ENCODE assay signal across 1 cellular context in the genomic region with DNA sequence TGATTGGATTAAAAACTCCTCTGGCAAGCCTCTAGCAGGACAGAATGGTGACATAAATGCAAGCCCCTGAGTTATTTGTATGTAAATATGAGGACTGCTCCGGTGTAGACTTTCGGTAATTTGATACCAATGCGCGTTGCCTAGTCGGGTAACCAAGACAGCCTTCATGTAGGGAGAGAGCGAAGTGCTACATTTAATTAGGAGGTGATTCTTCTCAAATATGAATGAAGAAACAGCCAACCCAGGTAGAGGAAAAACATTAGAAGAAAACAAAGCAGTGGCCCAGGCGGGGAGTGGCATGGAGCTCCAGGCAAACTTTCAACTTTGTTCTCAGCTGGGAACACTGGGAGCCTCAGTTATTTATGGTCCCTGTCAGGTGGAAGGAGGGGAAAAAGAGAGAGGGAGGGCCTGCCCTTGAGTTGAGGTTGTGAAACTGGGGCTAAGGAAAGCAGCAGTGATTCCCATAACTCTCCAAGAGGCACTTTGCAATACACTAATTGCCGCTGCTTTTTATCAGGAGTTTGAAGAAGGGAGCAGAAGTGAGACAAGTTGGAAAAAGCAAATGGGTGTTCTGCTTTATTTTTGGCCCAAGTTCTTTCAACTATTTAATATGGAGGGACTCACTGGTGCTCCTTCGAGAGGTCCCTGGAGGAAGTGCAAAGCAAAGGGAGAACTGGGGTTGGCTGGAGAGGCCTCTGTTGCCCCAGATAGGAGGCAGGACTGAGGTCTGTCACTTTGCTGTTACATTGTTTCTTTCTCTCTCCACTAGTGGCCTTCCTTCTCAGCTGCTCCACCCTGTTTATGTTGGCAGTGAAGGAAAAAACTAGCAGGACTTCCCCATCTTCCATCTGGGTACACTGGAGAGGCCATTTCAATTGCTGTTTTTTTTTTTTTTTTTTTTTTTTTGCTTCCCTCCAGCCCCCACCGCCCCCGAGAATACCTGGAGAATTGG.
TF ChIP-seq lines count a peak whose summit lies in the region.

No MANE protein-coding gene starts in this region.

TF ChIP-seq in K562, 482 proteins besides CTCF, POLR2A, EP300 and RAD21 (continued from another document and continues in another):
- TF ChIP-seq, protein P1, sequence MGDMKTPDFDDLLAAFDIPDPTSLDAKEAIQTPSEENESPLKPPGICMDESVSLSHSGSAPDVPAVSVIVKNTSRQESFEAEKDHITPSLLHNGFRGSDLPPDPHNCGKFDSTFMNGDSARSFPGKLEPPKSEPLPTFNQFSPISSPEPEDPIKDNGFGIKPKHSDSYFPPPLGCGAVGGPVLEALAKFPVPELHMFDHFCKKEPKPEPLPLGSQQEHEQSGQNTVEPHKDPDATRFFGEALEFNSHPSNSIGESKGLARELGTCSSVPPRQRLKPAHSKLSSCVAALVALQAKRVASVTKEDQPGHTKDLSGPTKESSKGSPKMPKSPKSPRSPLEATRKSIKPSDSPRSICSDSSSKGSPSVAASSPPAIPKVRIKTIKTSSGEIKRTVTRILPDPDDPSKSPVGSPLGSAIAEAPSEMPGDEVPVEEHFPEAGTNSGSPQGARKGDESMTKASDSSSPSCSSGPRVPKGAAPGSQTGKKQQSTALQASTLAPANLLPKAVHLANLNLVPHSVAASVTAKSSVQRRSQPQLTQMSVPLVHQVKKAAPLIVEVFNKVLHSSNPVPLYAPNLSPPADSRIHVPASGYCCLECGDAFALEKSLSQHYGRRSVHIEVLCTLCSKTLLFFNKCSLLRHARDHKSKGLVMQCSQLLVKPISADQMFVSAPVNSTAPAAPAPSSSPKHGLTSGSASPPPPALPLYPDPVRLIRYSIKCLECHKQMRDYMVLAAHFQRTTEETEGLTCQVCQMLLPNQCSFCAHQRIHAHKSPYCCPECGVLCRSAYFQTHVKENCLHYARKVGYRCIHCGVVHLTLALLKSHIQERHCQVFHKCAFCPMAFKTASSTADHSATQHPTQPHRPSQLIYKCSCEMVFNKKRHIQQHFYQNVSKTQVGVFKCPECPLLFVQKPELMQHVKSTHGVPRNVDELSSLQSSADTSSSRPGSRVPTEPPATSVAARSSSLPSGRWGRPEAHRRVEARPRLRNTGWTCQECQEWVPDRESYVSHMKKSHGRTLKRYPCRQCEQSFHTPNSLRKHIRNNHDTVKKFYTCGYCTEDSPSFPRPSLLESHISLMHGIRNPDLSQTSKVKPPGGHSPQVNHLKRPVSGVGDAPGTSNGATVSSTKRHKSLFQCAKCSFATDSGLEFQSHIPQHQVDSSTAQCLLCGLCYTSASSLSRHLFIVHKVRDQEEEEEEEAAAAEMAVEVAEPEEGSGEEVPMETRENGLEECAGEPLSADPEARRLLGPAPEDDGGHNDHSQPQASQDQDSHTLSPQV (IDR thresholded peaks at IDR 0.05): peak; percentile 42
- TF ChIP-seq NCOA1 (IDR thresholded peaks at IDR 0.05; ENCODE audit: low read depth): no peak
- TF ChIP-seq RAD51 (IDR thresholded peaks at IDR 0.05; ENCODE audit: borderline replicate concordance, low read depth): no peak
- peak; percentile 18 for TF ChIP-seq TAF9B (IDR thresholded peaks at IDR 0.05; ENCODE audit: partially characterized antibody)
- no peak for TF ChIP-seq SREBF2 (CRISPR knock-in tag; IDR thresholded peaks at IDR 0.05)
- no peak for TF ChIP-seq HNRNPUL1 (IDR thresholded peaks at IDR 0.05; ENCODE audit: low read length)
- TF ChIP-seq, protein P2, sequence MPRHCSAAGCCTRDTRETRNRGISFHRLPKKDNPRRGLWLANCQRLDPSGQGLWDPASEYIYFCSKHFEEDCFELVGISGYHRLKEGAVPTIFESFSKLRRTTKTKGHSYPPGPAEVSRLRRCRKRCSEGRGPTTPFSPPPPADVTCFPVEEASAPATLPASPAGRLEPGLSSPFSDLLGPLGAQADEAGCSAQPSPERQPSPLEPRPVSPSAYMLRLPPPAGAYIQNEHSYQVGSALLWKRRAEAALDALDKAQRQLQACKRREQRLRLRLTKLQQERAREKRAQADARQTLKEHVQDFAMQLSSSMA (CRISPR knock-in tag; IDR thresholded peaks at IDR 0.05): no peak
- TF ChIP-seq ZNF23 (CRISPR knock-in tag; IDR thresholded peaks at IDR 0.05): no peak
- TF ChIP-seq KAT7 (CRISPR knock-in tag; IDR thresholded peaks at IDR 0.05; ENCODE audit: borderline replicate concordance): no peak
- TF ChIP-seq ZBTB40 (IDR thresholded peaks at IDR 0.05): peak; percentile 21
- no peak for TF ChIP-seq ZBTB40 (CRISPR knock-in tag; IDR thresholded peaks at IDR 0.05)
- TF ChIP-seq MECOM (CRISPR knock-in tag; IDR thresholded peaks at IDR 0.05): no peak
- no peak for TF ChIP-seq ESRRA (IDR thresholded peaks at IDR 0.05; ENCODE audit: borderline replicate concordance, low read depth)
- TF ChIP-seq, protein P3, sequence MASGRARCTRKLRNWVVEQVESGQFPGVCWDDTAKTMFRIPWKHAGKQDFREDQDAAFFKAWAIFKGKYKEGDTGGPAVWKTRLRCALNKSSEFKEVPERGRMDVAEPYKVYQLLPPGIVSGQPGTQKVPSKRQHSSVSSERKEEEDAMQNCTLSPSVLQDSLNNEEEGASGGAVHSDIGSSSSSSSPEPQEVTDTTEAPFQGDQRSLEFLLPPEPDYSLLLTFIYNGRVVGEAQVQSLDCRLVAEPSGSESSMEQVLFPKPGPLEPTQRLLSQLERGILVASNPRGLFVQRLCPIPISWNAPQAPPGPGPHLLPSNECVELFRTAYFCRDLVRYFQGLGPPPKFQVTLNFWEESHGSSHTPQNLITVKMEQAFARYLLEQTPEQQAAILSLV (tag; IDR thresholded peaks at IDR 0.05): no peak
- TF ChIP-seq PKNOX1 (IDR thresholded peaks at IDR 0.05): peak; percentile 89
- peak; percentile 61; a peak in 2 of 4 replicates for TF ChIP-seq FOXA3 (CRISPR knock-in tag; conservative IDR thresholded peaks at IDR 0.05 in 1 of 2, IDR thresholded peaks at IDR 0.05 in 1 of 2)
- TF ChIP-seq, protein P4, sequence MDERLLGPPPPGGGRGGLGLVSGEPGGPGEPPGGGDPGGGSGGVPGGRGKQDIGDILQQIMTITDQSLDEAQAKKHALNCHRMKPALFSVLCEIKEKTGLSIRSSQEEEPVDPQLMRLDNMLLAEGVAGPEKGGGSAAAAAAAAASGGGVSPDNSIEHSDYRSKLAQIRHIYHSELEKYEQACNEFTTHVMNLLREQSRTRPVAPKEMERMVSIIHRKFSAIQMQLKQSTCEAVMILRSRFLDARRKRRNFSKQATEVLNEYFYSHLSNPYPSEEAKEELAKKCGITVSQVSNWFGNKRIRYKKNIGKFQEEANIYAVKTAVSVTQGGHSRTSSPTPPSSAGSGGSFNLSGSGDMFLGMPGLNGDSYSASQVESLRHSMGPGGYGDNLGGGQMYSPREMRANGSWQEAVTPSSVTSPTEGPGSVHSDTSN (CRISPR knock-in tag; IDR thresholded peaks at IDR 0.05; ENCODE audit: low read depth): no peak
- TF ChIP-seq, protein P4 (tag; conservative IDR thresholded peaks at IDR 0.05; ENCODE audit: low read depth): peak; percentile 96
- TF ChIP-seq, protein P5, sequence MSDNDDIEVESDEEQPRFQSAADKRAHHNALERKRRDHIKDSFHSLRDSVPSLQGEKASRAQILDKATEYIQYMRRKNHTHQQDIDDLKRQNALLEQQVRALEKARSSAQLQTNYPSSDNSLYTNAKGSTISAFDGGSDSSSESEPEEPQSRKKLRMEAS (CRISPR knock-in tag; IDR thresholded peaks at IDR 0.05): no peak
- TF ChIP-seq ZBTB34 (CRISPR knock-in tag; IDR thresholded peaks at IDR 0.05): no peak
- TF ChIP-seq PHF8 (IDR thresholded peaks at IDR 0.05; ENCODE audit: borderline replicate concordance, low read length): peak; percentile 10; the same call in 1 of the 2 replicates
- TF ChIP-seq PREB (CRISPR knock-in tag; IDR thresholded peaks at IDR 0.05): no peak
- TF ChIP-seq ELK3 (CRISPR knock-in tag; IDR thresholded peaks at IDR 0.05): no peak
- no peak for TF ChIP-seq ZNF431 (CRISPR knock-in tag; IDR thresholded peaks at IDR 0.05)
- no peak for TF ChIP-seq NFE2L1 (tag; IDR thresholded peaks at IDR 0.05; ENCODE audit: borderline replicate concordance, low read depth)
